ENCODE assay signal across 18 cellular contexts in genomic region chr13:35531551-35531950, GRCh38. TPM values are rescaled to one million over a fixed set of nuclear protein-coding genes. Genes with fewer than 3 reads are reported as not detected.
"Had no signal": no experiment of that assay in that cellular context is flagged by ENCODE, and none has a peak within 500 bp of the region (broad histone marks: within the 10 kb centered on the region; RNA-seq: fewer than 3 reads in every experiment).

No MANE protein-coding gene starts in this region.

- H3K27me3 ChIP-seq: esophagus muscularis mucosa, tibial artery had no signal

- H3K4me1 ChIP-seq: esophagus muscularis mucosa, tibial artery had no signal

- H3K9me3 ChIP-seq: esophagus muscularis mucosa, left ventricle myocardium inferior, tibial artery had no signal

- H3K27ac ChIP-seq: coronary artery, esophagus muscularis mucosa, left ventricle myocardium inferior, tibial artery had no signal

- DNase-seq: activated CD4-positive, alpha-beta memory T cell treated with anti-CD3 and anti-CD28 coated beads for 36 hours; activated CD4-positive, alpha-beta T cell treated with anti-CD3 and anti-CD28 coated beads for 48 hours; activated CD4-positive, CD25-positive, alpha-beta regulatory T cell; activated effector memory CD4-positive, alpha-beta T cell treated with Interleukin-2 at 50 U/mL for 16 hours; activated naive CD4-positive, alpha-beta T cell treated with anti-CD3 and anti-CD28 coated beads for 36 hours; activated T-cell treated with anti-CD3 and anti-CD28 coated beads, Interleukin-2, amount 50 U/mL, for 72 hours; amygdala; cerebellar nuclear complex; hypothalamus; left ventricle myocardium inferior; naive thymus-derived CD4-positive, alpha-beta T cell; stimulated activated CD4-positive, alpha-beta T cell treated with anti-CD3 and anti-CD28 coated beads, Interleukin-12 subunit alpha, Interleukin-12 subunit beta, amount 100 ng/mL, for 4 hours; stimulated activated CD4-positive, alpha-beta T cell treated with anti-CD3 and anti-CD28 coated beads, Interleukin-4, amount 100 ng/mL, for 4 hours; stimulated activated naive CD8-positive, alpha-beta T cell treated with anti-CD3 and anti-CD28 coated beads, Interleukin-15, amount 100 ng/mL, for 72 hours; tibial artery had no signal

- H3K4me3 ChIP-seq: coronary artery, esophagus muscularis mucosa, left ventricle myocardium inferior, tibial artery had no signal

- ATAC-seq: activated T-cell treated with anti-CD3 and anti-CD28 coated beads, Interleukin-2, amount 50 U/mL, for 72 hours; naive thymus-derived CD4-positive, alpha-beta T cell; stimulated activated naive CD8-positive, alpha-beta T cell treated with anti-CD3 and anti-CD28 coated beads, Interleukin-15, amount 100 ng/mL, for 72 hours had no signal

- H3K36me3 ChIP-seq: esophagus muscularis mucosa, left ventricle myocardium inferior, tibial artery had no signal

RNA-seq across cellular contexts. Expression of gene MAB21L1, which starts 55.1 kb away (rescaled TPM):
- total RNA-seq: activated CD4-positive, alpha-beta memory T cell treated with anti-CD3 and anti-CD28 coated beads for 36 hours; activated naive CD4-positive, alpha-beta T cell treated with anti-CD3 and anti-CD28 coated beads for 36 hours; activated T-cell treated with anti-CD3 and anti-CD28 coated beads, Interleukin-2, amount 50 U/mL, for 72 hours; lung microvascular endothelial cell; naive thymus-derived CD4-positive, alpha-beta T cell had no signal
- polyA plus RNA-seq: naive thymus-derived CD4-positive, alpha-beta T cell had no signal
